In the genomic region with DNA sequence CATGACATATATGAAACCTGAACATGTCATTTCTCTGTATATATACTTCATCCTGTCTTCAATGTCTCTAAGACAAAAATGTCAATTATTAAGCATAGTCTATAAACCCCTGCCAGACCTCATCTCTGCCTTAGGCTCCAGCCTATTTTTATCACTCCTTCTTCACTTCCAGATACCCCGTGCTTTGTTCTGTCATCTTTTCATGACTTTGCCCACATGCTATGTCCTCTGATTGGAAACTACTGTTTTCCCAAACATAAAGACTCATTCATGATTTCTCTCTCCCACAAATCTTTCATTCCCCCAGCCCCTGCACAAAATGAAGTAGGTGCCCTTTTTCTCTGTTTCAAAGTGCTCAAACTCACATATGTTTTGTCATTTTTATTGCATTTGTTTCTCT, we compare ENCODE assay signal across 9 cellular contexts.
"Had no signal": no experiment of that assay in that cellular context is flagged by ENCODE, and none has a peak within 500 bp of the region (broad histone marks: within the 10 kb centered on the region; RNA-seq: fewer than 3 reads in every experiment).

No MANE protein-coding gene starts in this region.

- DNase-seq: GM23248, GOT3, H7, HFFc6, KBM-7 had no signal

- H2AFZ ChIP-seq: GM23248 had no signal

- H3K9ac ChIP-seq: GM23248 had no signal

- FAIRE-seq: HepG2 had no signal

- H3K4me3 ChIP-seq: GM23248, HAP-1 had no signal

- H3K27ac Mint-ChIP-seq: HFFc6, IgD-negative memory B cell had no signal

- H3K36me3 ChIP-seq: HAP-1 had no signal

- H3K27ac ChIP-seq: GM23248, HL-60 had no signal

- H3K4me3 Mint-ChIP-seq: HFFc6, IgD-negative memory B cell had no signal

- H3K4me1 ChIP-seq: HAP-1 had no signal

- H3K27me3 Mint-ChIP-seq: IgD-negative memory B cell had no signal

- H3K4me1 Mint-ChIP-seq: IgD-negative memory B cell had no signal

- H3K9me3 ChIP-seq: HAP-1 had no signal
